ENCODE assay signal across 8 cellular contexts in the genomic region with DNA sequence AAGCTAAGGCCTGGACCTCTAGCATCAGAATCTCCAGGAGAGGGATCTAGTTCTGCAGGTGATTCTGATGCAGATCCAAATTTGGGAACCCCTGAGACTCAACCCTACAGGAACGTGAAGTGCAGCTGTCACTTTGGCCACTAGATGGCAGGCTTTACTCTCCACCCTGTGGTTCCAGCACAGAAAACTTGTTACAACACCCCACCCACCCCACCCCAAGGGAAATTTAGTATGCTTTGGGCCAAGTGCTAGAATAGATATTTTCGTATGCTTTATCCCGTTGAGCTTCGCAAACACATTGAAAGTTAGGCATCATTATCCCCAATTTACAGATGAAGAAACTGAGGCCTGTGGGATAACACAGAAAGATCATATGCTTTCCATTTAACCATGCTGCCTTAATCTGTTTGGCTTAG.
DNase-seq lines count a peak whose midpoint lies in the region; ATAC-seq and TF ChIP-seq lines count a peak whose summit lies in the region.

No MANE protein-coding gene starts in this region.

- peaks cover 2% of the 10 kb centered on the region for H3K27me3 Mint-ChIP-seq in activated CD4-positive, alpha-beta memory T cell treated with anti-CD3 and anti-CD28 coated beads for 36 hours
- H3K27me3 Mint-ChIP-seq in natural killer cell treated with Interleukin-12 subunit alpha and Interleukin-12 subunit beta and Interleukin-15 and Interleukin-18, amount 100 ng/mL, for 72 hours: peaks cover 10 to 27% of the 10 kb centered on the region in 2 donors

- POLR2A ChIA-PET in activated CD4-positive, alpha-beta memory T cell treated with anti-CD3 and anti-CD28 coated beads for 36 hours (lab: Charles Lee): no interaction called here

- H3K27ac Mint-ChIP-seq in activated CD4-positive, alpha-beta memory T cell treated with anti-CD3 and anti-CD28 coated beads for 36 hours: no peak overlapping the region
- H3K27ac Mint-ChIP-seq in natural killer cell treated with Interleukin-12 subunit alpha and Interleukin-12 subunit beta and Interleukin-15 and Interleukin-18, amount 100 ng/mL, for 72 hours: no peak overlapping the region

- no peaks in the 10 kb centered on the region for H3K36me3 Mint-ChIP-seq in activated CD4-positive, alpha-beta memory T cell treated with anti-CD3 and anti-CD28 coated beads for 36 hours
- no peaks in the 10 kb centered on the region for H3K36me3 Mint-ChIP-seq in natural killer cell treated with Interleukin-12 subunit alpha and Interleukin-12 subunit beta and Interleukin-15 and Interleukin-18, amount 100 ng/mL, for 72 hours

- peak; percentile 71 for TF ChIP-seq CTCF in epithelial cell of proximal tubule (conservative IDR thresholded peaks at IDR 0.05; ENCODE audit: low read depth, low read length)

- H3K4me1 Mint-ChIP-seq in activated CD4-positive, alpha-beta memory T cell treated with anti-CD3 and anti-CD28 coated beads for 36 hours (ENCODE audit: low read depth): no peaks in the 10 kb centered on the region
- no peaks in the 10 kb centered on the region for H3K4me1 Mint-ChIP-seq in natural killer cell treated with Interleukin-12 subunit alpha and Interleukin-12 subunit beta and Interleukin-15 and Interleukin-18, amount 100 ng/mL, for 72 hours (ENCODE audit: low read depth in 2 of 2)

- H3K4me3 Mint-ChIP-seq in activated CD4-positive, alpha-beta memory T cell treated with anti-CD3 and anti-CD28 coated beads for 36 hours: no peak overlapping the region
- no peak overlapping the region for H3K4me3 Mint-ChIP-seq in natural killer cell treated with Interleukin-12 subunit alpha and Interleukin-12 subunit beta and Interleukin-15 and Interleukin-18, amount 100 ng/mL, for 72 hours

- CTCF ChIA-PET in activated CD4-positive, alpha-beta memory T cell treated with anti-CD3 and anti-CD28 coated beads for 36 hours (lab: Charles Lee): interaction anchor here (0.8 to 1.5 kb wide), 9 partner anchors 9 to 312 kb away, joined by 3 to 11 read pairs (median 5); no protein-coding TSS in a partner anchor

- ATAC-seq in GM21423 (IDR thresholded peaks at IDR 0.05; ENCODE audit: unreplicated experiment): peak; percentile 67
- peak; percentile 71 to 77 for ATAC-seq in natural killer cell treated with Interleukin-12 subunit alpha and Interleukin-12 subunit beta and Interleukin-15 and Interleukin-18, amount 100 ng/mL, for 72 hours

- DNase-seq in COR-L47 (lab: John Stamatoyannopoulos, UW): peak; percentile 3
- peak; percentile 8 for DNase-seq in NCI-H1092 (lab: John Stamatoyannopoulos, UW)
- DNase-seq in activated CD4-positive, alpha-beta memory T cell treated with anti-CD3 and anti-CD28 coated beads for 36 hours: peak; percentile 64
- DNase-seq in epithelial cell of proximal tubule (ENCODE audit: low read depth): no peak
- DNase-seq in natural killer cell treated with Interleukin-12 subunit alpha and Interleukin-12 subunit beta and Interleukin-15 and Interleukin-18, amount 100 ng/mL, for 72 hours (ENCODE audit: low spot score): no peak
- peak; percentile 49 for DNase-seq in ureter (ENCODE audit: low spot score)
- DNase-seq in cerebellum (ENCODE audit: low spot score): no peak

- intact Hi-C loops in activated CD4-positive, alpha-beta memory T cell treated with anti-CD3 and anti-CD28 coated beads for 36 hours (cut with micrococcal nuclease): loop anchor here (1.0 to 5.0 kb wide), 2 partner anchors 311 to 366 kb away; no protein-coding TSS in a partner anchor

- no peaks in the 10 kb centered on the region for H3K9me3 Mint-ChIP-seq in activated CD4-positive, alpha-beta memory T cell treated with anti-CD3 and anti-CD28 coated beads for 36 hours
- H3K9me3 Mint-ChIP-seq in natural killer cell treated with Interleukin-12 subunit alpha and Interleukin-12 subunit beta and Interleukin-15 and Interleukin-18, amount 100 ng/mL, for 72 hours: no peaks in the 10 kb centered on the region

- H3K4me3 ChIP-seq in epithelial cell of proximal tubule (ENCODE audit: low read depth, low read length): no peak overlapping the region

Comparison
In these comparisons a context has a peak if more than half of its experiments do, and no peak if none do; other contexts are left out.
1. DNase-seq: peak in COR-L47 (single experiment), NCI-H1092 (single experiment), activated CD4-positive, alpha-beta memory T cell treated with anti-CD3 and anti-CD28 coated beads for 36 hours (single experiment) and ureter (single experiment); none in epithelial cell of proximal tubule (single experiment), natural killer cell treated with Interleukin-12 subunit alpha and Interleukin-12 subunit beta and Interleukin-15 and Interleukin-18, amount 100 ng/mL, for 72 hours (single experiment) and cerebellum (single experiment).